8 cellular contexts compared by ENCODE assay signal in the genomic region with DNA sequence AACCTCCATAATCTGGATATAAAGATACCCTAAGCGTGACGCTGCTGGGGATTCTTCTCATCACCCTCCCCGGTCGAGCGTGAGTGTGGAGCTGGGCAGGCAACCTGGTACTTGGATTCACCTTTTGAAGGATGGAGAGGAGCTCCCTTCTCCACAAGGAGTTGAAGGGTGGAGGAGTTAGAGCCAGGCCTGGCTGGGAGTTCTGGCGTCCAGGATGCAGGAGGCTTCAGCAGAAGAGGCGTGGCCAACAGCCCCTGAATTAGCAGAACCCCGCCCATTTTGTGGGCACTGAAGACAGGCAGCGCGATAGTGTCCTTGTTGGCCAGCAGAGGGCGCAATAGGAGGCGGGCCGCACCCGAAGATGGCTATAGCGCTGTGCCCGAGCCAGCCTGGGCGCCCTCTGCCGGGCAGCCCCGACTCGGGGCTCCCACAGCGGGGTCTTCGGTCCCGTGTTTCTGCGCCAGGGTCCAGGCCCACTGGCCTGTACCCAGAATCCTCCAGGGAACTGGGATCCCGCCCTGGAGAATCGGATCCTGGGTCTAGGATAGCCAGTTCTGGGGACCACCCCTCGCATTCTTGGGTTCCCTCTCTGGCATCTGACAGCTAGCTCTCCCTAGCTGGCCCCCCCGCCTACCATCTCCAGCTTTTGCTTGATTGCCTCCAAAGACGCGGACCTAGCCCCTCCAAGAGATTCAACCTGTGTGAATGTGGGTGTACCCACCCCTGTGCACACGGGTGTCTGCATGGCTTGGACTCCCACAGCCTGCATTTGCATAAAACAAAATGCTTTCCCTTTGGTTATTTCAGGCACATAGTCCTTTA. TPM values are rescaled to one million over a fixed set of nuclear protein-coding genes. Genes with fewer than 3 reads are reported as not detected.
DNase-seq lines count a peak whose midpoint lies in the region; ATAC-seq and TF ChIP-seq lines count a peak whose summit lies in the region.

No MANE protein-coding gene starts in this region.

- peak; percentile 83 for ATAC-seq in GM18498 (IDR thresholded peaks at IDR 0.05; ENCODE audit: unreplicated experiment)
- ATAC-seq in HG02885 (IDR thresholded peaks at IDR 0.05; ENCODE audit: poor library complexity, unreplicated experiment), result peak; percentile 85

- peak overlapping the region; percentile 47 for H3K4me3 Mint-ChIP-seq in activated naive CD8-positive, alpha-beta T cell treated with anti-CD3 and anti-CD28 coated beads for 36 hours

- no peaks in the 10 kb centered on the region for H3K9me3 Mint-ChIP-seq in activated naive CD8-positive, alpha-beta T cell treated with anti-CD3 and anti-CD28 coated beads for 36 hours

- no peaks in the 10 kb centered on the region for H3K9me3 ChIP-seq in vagina

- peaks cover 27% of the 10 kb centered on the region for H3K4me1 ChIP-seq in vagina

- H3K27me3 ChIP-seq in vagina, result peaks cover 5% of the 10 kb centered on the region

- no peak for TF ChIP-seq POLR2A in vagina (IDR thresholded peaks at IDR 0.05)

- H3K36me3 ChIP-seq in vagina, result no peaks in the 10 kb centered on the region

- peaks cover 19% of the 10 kb centered on the region for H3K4me1 Mint-ChIP-seq in activated naive CD8-positive, alpha-beta T cell treated with anti-CD3 and anti-CD28 coated beads for 36 hours

- TF ChIP-seq CTCF in vagina (IDR thresholded peaks at IDR 0.05), result peak; percentile 65 to 82 (median 71)

- DNase-seq in NCI-H146 (lab: John Stamatoyannopoulos, UW), result peak; percentile 94
- DNase-seq in SW 1271 (lab: John Stamatoyannopoulos, UW), result peak; percentile 65 to 87
- DNase-seq in activated naive CD8-positive, alpha-beta T cell treated with anti-CD3 and anti-CD28 coated beads for 36 hours, result peak; percentile 92
- peak; percentile 94 for DNase-seq in cardiac septum (ENCODE audit: low spot score)
- DNase-seq in pulmonary artery endothelial cell (ENCODE audit: low read depth, low spot score), result peak; percentile 57
- no peak for DNase-seq in vagina (ENCODE audit: extremely low spot score in 2 of 2)

- no peak overlapping the region for H3K27ac Mint-ChIP-seq in activated naive CD8-positive, alpha-beta T cell treated with anti-CD3 and anti-CD28 coated beads for 36 hours

- H3K27ac ChIP-seq in vagina, result no peak overlapping the region

- peaks cover 12% of the 10 kb centered on the region for H3K27me3 Mint-ChIP-seq in activated naive CD8-positive, alpha-beta T cell treated with anti-CD3 and anti-CD28 coated beads for 36 hours

- H3K36me3 Mint-ChIP-seq in activated naive CD8-positive, alpha-beta T cell treated with anti-CD3 and anti-CD28 coated beads for 36 hours, result no peaks in the 10 kb centered on the region

- no peak overlapping the region for H3K4me3 ChIP-seq in vagina

- intact Hi-C loops in cardiac septum (cut with DNase I) (loop anchor here (5.0 kb wide), 1 partner anchor 148 kb away; a partner anchor contains a TSS), vagina (cut with DNase I) (loop anchor here (10.0 kb wide), 1 partner anchor 150 kb away; a partner anchor contains a TSS)

RNA-seq across cellular contexts. Expression of a gene that starts 26.0 kb away (rescaled TPM):
- total RNA-seq in activated naive CD8-positive, alpha-beta T cell treated with anti-CD3 and anti-CD28 coated beads for 36 hours, result 10 to 100 TPM; 18.0 to 18.3 TPM
- 15.3 TPM for total RNA-seq in cardiac septum
- 19.4 and 20.6 TPM in 2 replicates for total RNA-seq in pulmonary artery endothelial cell
- 16.5 TPM for total RNA-seq in vagina

Comparison
In these comparisons a context has a peak if more than half of its experiments do, and no peak if none do; other contexts are left out.
1. DNase-seq: peak in NCI-H146 (single experiment), SW 1271 (2 of 2), activated naive CD8-positive, alpha-beta T cell treated with anti-CD3 and anti-CD28 coated beads for 36 hours (single experiment), cardiac septum (single experiment) and pulmonary artery endothelial cell (single experiment); none in vagina (0 of 2).